8 cellular contexts compared by ENCODE assay signal in genomic region chr4:48017108-48017527, GRCh38. TPM values are rescaled to one million over a fixed set of nuclear protein-coding genes. Genes with fewer than 3 reads are reported as not detected.
A peak's percentile ranks its signal among the peaks of the same experiment; 100 is the strongest.
DNase-seq lines count a peak whose midpoint lies in the region; ATAC-seq and TF ChIP-seq lines count a peak whose summit lies in the region.

No MANE protein-coding gene starts in this region.

- H3K36me3 ChIP-seq in Loucy (ENCODE audit: insufficient read depth, low read length) (no peaks in the 10 kb centered on the region), upper lobe of left lung (no peaks in the 10 kb centered on the region)

- H3K79me2 ChIP-seq in Loucy (ENCODE audit: insufficient read depth, low read length) = no peaks in the 10 kb centered on the region

- H3K9me3 ChIP-seq in Loucy (ENCODE audit: insufficient read depth, low read depth, low read length) = no peaks in the 10 kb centered on the region
- H3K9me3 ChIP-seq in upper lobe of left lung = no peaks in the 10 kb centered on the region

- H3F3A ChIP-seq in Loucy (ENCODE audit: low read depth) = no peaks in the 10 kb centered on the region

- peak overlapping the region; percentile 66 for H3K4me2 ChIP-seq in Loucy (ENCODE audit: low read depth, low read length, poor library complexity, severe bottlenecking)

- H2AFZ ChIP-seq in Loucy (ENCODE audit: low read length) = peak overlapping the region; percentile 91; the same call in 1 of the 2 replicates

- H3K9ac ChIP-seq in Loucy (ENCODE audit: low read depth, low read length, poor library complexity, severe bottlenecking) = no peak overlapping the region

- peak overlapping the region in 1 of 4 donors; percentile 55 for H3K27ac ChIP-seq in upper lobe of left lung

- no peak for TF ChIP-seq EP300 in upper lobe of left lung (IDR thresholded peaks at IDR 0.05)

- H4K20me1 ChIP-seq in Loucy (ENCODE audit: insufficient read depth, low read length, poor library complexity, severe bottlenecking) = no peaks in the 10 kb centered on the region

- H3K4me1 ChIP-seq in Loucy (ENCODE audit: insufficient read depth, low read length, poor library complexity, severe bottlenecking) (no peaks in the 10 kb centered on the region), upper lobe of left lung (peaks cover 6 to 19% (median 15%) of the 10 kb centered on the region in 4 donors)

- DNase-seq in GM13977 (ENCODE audit: low spot score) (peak; percentile 45), activated T-cell treated with anti-CD3 and anti-CD28 coated beads for 48 hours (ENCODE audit: low read depth) (peak; percentile 49), fibroblast of the aortic adventitia (ENCODE audit: low read depth) (peak; percentile 58), occipital lobe (lab: John Stamatoyannopoulos, UW) (peak; percentile 5), upper lobe of left lung (peak; percentile 34 to 88), GM19240 (ENCODE audit: insufficient read length, low spot score) (no peak)

- H3K9me2 ChIP-seq in Loucy (replicated peaks; ENCODE audit: low read depth, low read length) = no peaks in the 10 kb centered on the region

- no peak for TF ChIP-seq POLR2A in upper lobe of left lung (IDR thresholded peaks at IDR 0.05)

- ATAC-seq in upper lobe of left lung (ENCODE audit: low FRiP score in 2 of 2) (peak; percentile 57 to 73), HG02840 (IDR thresholded peaks at IDR 0.05; ENCODE audit: low FRiP score, unreplicated experiment) (no peak)

- 1 to 2% methylated on average over 8 to 13 of the region's 33 CpGs for WGBS in upper lobe of left lung, 2 donors

- TF ChIP-seq CTCF in GM13977 (IDR thresholded peaks at IDR 0.05; ENCODE audit: extremely low read depth, insufficient read depth, missing control alignments) (no peak), Loucy (conservative IDR thresholded peaks at IDR 0.05; ENCODE audit: low read length) (no peak), fibroblast of the aortic adventitia (IDR thresholded peaks at IDR 0.05; ENCODE audit: insufficient read depth, low read length) (no peak), upper lobe of left lung (IDR thresholded peaks at IDR 0.05) (no peak)

- in situ Hi-C loops in GM13977 (cut with MboI; ENCODE audit: low pct_unique_long_range_greater_than_20kb, low sequenced_read_pairs, unreplicated experiment) = loop anchor here (10.0 kb wide), 1 partner anchor 68 kb away; no protein-coding TSS in a partner anchor

- peaks cover 20% of the 10 kb centered on the region for H3K27me3 ChIP-seq in Loucy (ENCODE audit: insufficient read depth, low read length, poor library complexity, severe bottlenecking)
- H3K27me3 ChIP-seq in upper lobe of left lung = peaks cover 0 to 6% (median 0%) of the 10 kb centered on the region in 4 donors

- H3K4me3 ChIP-seq in Loucy (ENCODE audit: low read length, poor library complexity, severe bottlenecking) (peak overlapping the region; percentile 72), fibroblast of the aortic adventitia (ENCODE audit: low read depth, low read length) (peak overlapping the region; percentile 85), upper lobe of left lung (peak overlapping the region; percentile 40 to 67 (median 50))

RNA-seq across cellular contexts. Expression of gene NIPAL1, which starts 0.5 kb away (rescaled TPM):
- total RNA-seq in fibroblast of the aortic adventitia (ENCODE audit: low replicate concordance) (0.08 and 0.90 TPM in 2 replicates), occipital lobe (0.94 TPM), upper lobe of left lung (1 to 10 TPM in 4 of 6 donors, under 1 TPM in 2; under 0.01 to 8.9 (median 2.9) TPM)

RNA-seq across cellular contexts. Expression of gene CNGA1, which starts 0.6 kb away (rescaled TPM):
- 0.18 TPM in 1 of 2 replicates, not detected in the other for total RNA-seq in fibroblast of the aortic adventitia (ENCODE audit: low replicate concordance)
- not detected for total RNA-seq in occipital lobe
- under 1 TPM in 3 of 6 donors, not detected in 3; 0.20 to 0.91 (median 0.69) TPM for total RNA-seq in upper lobe of left lung
